9 cellular contexts compared by ENCODE assay signal in the genomic region with DNA sequence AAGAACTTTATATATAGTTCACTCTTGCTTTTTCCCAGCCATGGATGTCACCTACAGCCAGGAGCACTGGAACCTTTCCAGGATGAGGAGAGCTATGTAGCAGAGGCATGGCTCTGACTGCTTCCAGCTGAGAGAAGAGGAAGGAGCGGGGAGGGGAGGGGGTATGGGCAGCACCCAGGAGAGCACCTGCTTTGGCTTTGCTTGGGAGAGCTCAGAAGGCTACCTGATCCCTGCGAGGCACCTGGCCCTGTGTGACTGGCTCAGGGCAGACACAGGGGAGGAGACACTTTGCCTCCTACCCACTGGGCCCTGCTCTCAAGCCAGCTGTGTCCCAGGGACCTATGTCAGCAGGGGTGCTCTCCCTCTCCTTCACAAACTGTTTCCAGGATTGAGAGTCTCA.
DNase-seq lines count a peak whose midpoint lies in the region; ATAC-seq and TF ChIP-seq lines count a peak whose summit lies in the region.
"Had no signal": no experiment of that assay in that cellular context is flagged by ENCODE, and none has a peak within 500 bp of the region (broad histone marks: within the 10 kb centered on the region; RNA-seq: fewer than 3 reads in every experiment).

No MANE protein-coding gene starts in this region.

- H3K9me3 ChIP-seq in T-helper 17 cell (ENCODE audit: control insufficient read depth, low read length, poor library complexity, severe bottlenecking) = no peaks in the 10 kb centered on the region
- H3K9me3 ChIP-seq in vagina = no peaks in the 10 kb centered on the region
- H3K9me3 ChIP-seq: SJSA1 had no signal

- peaks cover 0 to 15% of the 10 kb centered on the region in 2 donors for H3K36me3 ChIP-seq in vagina

- no peak overlapping the region for H3K4me3 Mint-ChIP-seq in T-helper 17 cell

- peaks cover 64% of the 10 kb centered on the region for H3K4me1 Mint-ChIP-seq in T-helper 17 cell

- peak overlapping the region; percentile 49 for H3K27ac ChIP-seq in vagina
- H3K27ac ChIP-seq: SJSA1 had no signal

- peaks cover 84% of the 10 kb centered on the region for H3K4me1 ChIP-seq in vagina
- H3K4me1 ChIP-seq: SJSA1 had no signal

- no peak for TF ChIP-seq CTCF in vagina (IDR thresholded peaks at IDR 0.05)

- peak overlapping the region; percentile 92 for H3K27ac Mint-ChIP-seq in T-helper 17 cell

- ATAC-seq in Right ventricle myocardium inferior = peak; percentile 61
- ATAC-seq in T-helper 17 cell = peak; percentile 25
- no peak for ATAC-seq in GM19023 (IDR thresholded peaks at IDR 0.05; ENCODE audit: unreplicated experiment)

- H3K36me3 Mint-ChIP-seq in T-helper 17 cell (ENCODE audit: low read depth) = peaks cover 3% of the 10 kb centered on the region

- no peak overlapping the region for H3K4me3 ChIP-seq in vagina
- H3K4me3 ChIP-seq: SJSA1 had no signal

- DNase-seq in Right ventricle myocardium inferior (ENCODE audit: missing footprints) = no peak
- DNase-seq in cardiac septum (ENCODE audit: low spot score) = no peak
- no peak for DNase-seq in T-helper 17 cell
- peak; percentile 74 for DNase-seq in iPS-NIHi11 (ENCODE audit: low spot score)
- DNase-seq in vagina (ENCODE audit: extremely low spot score in 2 of 2) = no peak
- no peak for DNase-seq in occipital lobe (lab: John Stamatoyannopoulos, UW)
- DNase-seq in stimulated activated CD4-positive, alpha-beta T cell treated with anti-CD3 and anti-CD28 coated beads, Interleukin-12 subunit alpha, Interleukin-12 subunit beta, amount 100 ng/mL, for 4 hours = no peak

- H3K27me3 ChIP-seq in vagina = no peaks in the 10 kb centered on the region
- H3K27me3 ChIP-seq: SJSA1 had no signal

- intact Hi-C loops in Right ventricle myocardium inferior (cut with DNase I) = no loop called here
- intact Hi-C loops in cardiac septum (cut with DNase I) = no loop called here
- intact Hi-C loops in vagina (cut with DNase I) = no loop called here

- no peak for TF ChIP-seq POLR2A in vagina (IDR thresholded peaks at IDR 0.05)

- no peaks in the 10 kb centered on the region for H3K27me3 Mint-ChIP-seq in T-helper 17 cell
